Comparison of ENCODE assay signal across 18 cellular contexts in genomic region chr1:2358072-2358471, GRCh38. TPM values are rescaled to one million over a fixed set of nuclear protein-coding genes. Genes with fewer than 3 reads are reported as not detected.
DNase-seq lines count a peak whose midpoint lies in the region; ATAC-seq and TF ChIP-seq lines count a peak whose summit lies in the region.
"Had no signal": no experiment of that assay in that cellular context is flagged by ENCODE, and none has a peak within 500 bp of the region (broad histone marks: within the 10 kb centered on the region; RNA-seq: fewer than 3 reads in every experiment).

No MANE protein-coding gene starts in this region.

- H3K27ac ChIP-seq in heart left ventricle (no peak overlapping the region), colonic mucosa (no peak overlapping the region)
- H3K27ac ChIP-seq: BLaER1 treated with 17β-estradiol and CSF1 and Interleukin-3, amounts not matched to agents 10 nM and 100 nM; SK-N-MC had no signal

- TF ChIP-seq CTCF in natural killer cell (IDR thresholded peaks at IDR 0.05) (no peak), heart left ventricle (IDR thresholded peaks at IDR 0.05) (no peak), nephron progenitor cell (IDR thresholded peaks at IDR 0.05) (no peak), colonic mucosa (IDR thresholded peaks at IDR 0.05) (no peak)

- no peaks in the 10 kb centered on the region for H3K9me3 Mint-ChIP-seq in natural killer cell treated with Interleukin-12 subunit alpha and Interleukin-12 subunit beta and Interleukin-15 and Interleukin-18, amount 100 ng/mL, for 72 hours
- peaks cover 0 to 5% of the 10 kb centered on the region in 2 donors for H3K9me3 Mint-ChIP-seq in natural killer cell
- H3K9me3 Mint-ChIP-seq in nephron progenitor cell, result peaks cover 16% of the 10 kb centered on the region
- H3K9me3 Mint-ChIP-seq in stimulated activated effector memory CD8-positive, alpha-beta T cell treated with anti-CD3 and anti-CD28 coated beads, Interleukin-12 subunit alpha, Interleukin-12 subunit beta, amount 100 ng/mL, for 72 hours, result no peaks in the 10 kb centered on the region

- intact Hi-C loops in natural killer cell (cut with micrococcal nuclease), result no loop called here
- intact Hi-C loops in heart left ventricle (cut with DNase I), result no loop called here
- intact Hi-C loops in colonic mucosa (cut with DNase I), result no loop called here

- no peak overlapping the region for H3K27ac Mint-ChIP-seq in natural killer cell treated with Interleukin-12 subunit alpha and Interleukin-12 subunit beta and Interleukin-15 and Interleukin-18, amount 100 ng/mL, for 72 hours
- no peak overlapping the region for H3K27ac Mint-ChIP-seq in natural killer cell
- no peak overlapping the region for H3K27ac Mint-ChIP-seq in nephron progenitor cell
- no peak overlapping the region for H3K27ac Mint-ChIP-seq in stimulated activated effector memory CD8-positive, alpha-beta T cell treated with anti-CD3 and anti-CD28 coated beads, Interleukin-12 subunit alpha, Interleukin-12 subunit beta, amount 100 ng/mL, for 72 hours
- H3K27ac Mint-ChIP-seq: HFFc6 had no signal

- no peaks in the 10 kb centered on the region for H3K27me3 Mint-ChIP-seq in natural killer cell treated with Interleukin-12 subunit alpha and Interleukin-12 subunit beta and Interleukin-15 and Interleukin-18, amount 100 ng/mL, for 72 hours
- H3K27me3 Mint-ChIP-seq in natural killer cell (ENCODE audit: low read depth in 2 of 2), result no peaks in the 10 kb centered on the region
- peaks cover 3% of the 10 kb centered on the region for H3K27me3 Mint-ChIP-seq in nephron progenitor cell (ENCODE audit: low read depth, poor library complexity)
- H3K27me3 Mint-ChIP-seq: CD8-positive, alpha-beta memory T cell had no signal

- H3K27me3 ChIP-seq in heart left ventricle, result no peaks in the 10 kb centered on the region
- H3K27me3 ChIP-seq in colonic mucosa, result no peaks in the 10 kb centered on the region
- H3K27me3 ChIP-seq: BLaER1 treated with 17β-estradiol and CSF1 and Interleukin-3, amounts not matched to agents 10 nM and 100 nM had no signal

- ATAC-seq in natural killer cell treated with Interleukin-12 subunit alpha and Interleukin-12 subunit beta and Interleukin-15 and Interleukin-18, amount 100 ng/mL, for 72 hours, result no peak
- no peak for ATAC-seq in natural killer cell
- no peak for ATAC-seq in heart left ventricle
- no peak for ATAC-seq in stimulated activated effector memory CD8-positive, alpha-beta T cell treated with anti-CD3 and anti-CD28 coated beads, Interleukin-12 subunit alpha, Interleukin-12 subunit beta, amount 100 ng/mL, for 72 hours
- ATAC-seq: PC-3 had no signal

- H3K4me1 ChIP-seq in heart left ventricle (peaks cover 0 to 7% (median 5%) of the 10 kb centered on the region in 12 donors), colonic mucosa (no peaks in the 10 kb centered on the region)

- DNase-seq in natural killer cell treated with Interleukin-12 subunit alpha and Interleukin-12 subunit beta and Interleukin-15 and Interleukin-18, amount 100 ng/mL, for 72 hours (ENCODE audit: low spot score), result peak; percentile 18
- DNase-seq in natural killer cell (no peak), heart left ventricle (peak in 3 of 5 donors; percentile 17 to 42 (median 19)), nephron progenitor cell (peak; percentile 1), DMS 273 (lab: John Stamatoyannopoulos, UW; ENCODE audit: unreplicated experiment) (no peak), colonic mucosa (no peak), LoVo (ENCODE audit: low spot score) (no peak)
- no peak for DNase-seq in stimulated activated effector memory CD8-positive, alpha-beta T cell treated with anti-CD3 and anti-CD28 coated beads, Interleukin-12 subunit alpha, Interleukin-12 subunit beta, amount 100 ng/mL, for 72 hours (ENCODE audit: low spot score in 2 of 2)
- DNase-seq: DMS79, HFFc6, NCI-H1417 treated with DMSO at 0.1 percent for 48 hours, NCI-H1930, NCI-H2171, NCI-H526, PC-3 had no signal

- no peaks in the 10 kb centered on the region for H3K36me3 ChIP-seq in heart left ventricle
- no peaks in the 10 kb centered on the region for H3K36me3 ChIP-seq in colonic mucosa
- H3K36me3 ChIP-seq: BLaER1 treated with 17β-estradiol and CSF1 and Interleukin-3, amounts not matched to agents 10 nM and 100 nM had no signal

- no peak for TF ChIP-seq POLR2A in heart left ventricle (IDR thresholded peaks at IDR 0.05)

- H3K4me1 Mint-ChIP-seq in natural killer cell treated with Interleukin-12 subunit alpha and Interleukin-12 subunit beta and Interleukin-15 and Interleukin-18, amount 100 ng/mL, for 72 hours (ENCODE audit: low read depth in 2 of 2), result no peaks in the 10 kb centered on the region
- no peaks in the 10 kb centered on the region for H3K4me1 Mint-ChIP-seq in natural killer cell
- H3K4me1 Mint-ChIP-seq in nephron progenitor cell, result peaks cover 33% of the 10 kb centered on the region
- H3K4me1 Mint-ChIP-seq in stimulated activated effector memory CD8-positive, alpha-beta T cell treated with anti-CD3 and anti-CD28 coated beads, Interleukin-12 subunit alpha, Interleukin-12 subunit beta, amount 100 ng/mL, for 72 hours, result no peaks in the 10 kb centered on the region
- H3K4me1 Mint-ChIP-seq: CD8-positive, alpha-beta memory T cell had no signal

- H3K9me3 ChIP-seq in heart left ventricle (peaks cover 0 to 3% (median 0%) of the 10 kb centered on the region in 12 donors), colonic mucosa (no peaks in the 10 kb centered on the region)

- no peaks in the 10 kb centered on the region for H3K36me3 Mint-ChIP-seq in natural killer cell treated with Interleukin-12 subunit alpha and Interleukin-12 subunit beta and Interleukin-15 and Interleukin-18, amount 100 ng/mL, for 72 hours
- H3K36me3 Mint-ChIP-seq in natural killer cell (no peaks in the 10 kb centered on the region), nephron progenitor cell (ENCODE audit: low read depth) (peaks cover 23% of the 10 kb centered on the region)
- H3K36me3 Mint-ChIP-seq in stimulated activated effector memory CD8-positive, alpha-beta T cell treated with anti-CD3 and anti-CD28 coated beads, Interleukin-12 subunit alpha, Interleukin-12 subunit beta, amount 100 ng/mL, for 72 hours, result no peaks in the 10 kb centered on the region

- 89 to 93% (median 90%) methylated on average over 9 to 13 of the region's 13 CpGs for WGBS in heart left ventricle, 4 donors

- no peak overlapping the region for H3K9ac ChIP-seq in colonic mucosa (ENCODE audit: low read depth in 2 of 2, low read length in 2 of 2)
- H3K9ac ChIP-seq: BLaER1 treated with 17β-estradiol and CSF1 and Interleukin-3, amounts not matched to agents 10 nM and 100 nM had no signal

- H3K4me3 ChIP-seq in heart left ventricle (no peak overlapping the region), colonic mucosa (no peak overlapping the region)
- H3K4me3 ChIP-seq: BLaER1 treated with 17β-estradiol and CSF1 and Interleukin-3, amounts not matched to agents 10 nM and 100 nM; SK-N-MC had no signal

- no peak overlapping the region for H3K4me3 Mint-ChIP-seq in natural killer cell treated with Interleukin-12 subunit alpha and Interleukin-12 subunit beta and Interleukin-15 and Interleukin-18, amount 100 ng/mL, for 72 hours
- no peak overlapping the region for H3K4me3 Mint-ChIP-seq in natural killer cell
- no peak overlapping the region for H3K4me3 Mint-ChIP-seq in nephron progenitor cell
- H3K4me3 Mint-ChIP-seq in stimulated activated effector memory CD8-positive, alpha-beta T cell treated with anti-CD3 and anti-CD28 coated beads, Interleukin-12 subunit alpha, Interleukin-12 subunit beta, amount 100 ng/mL, for 72 hours, result no peak overlapping the region
- H3K4me3 Mint-ChIP-seq: CD8-positive, alpha-beta memory T cell; HFFc6 had no signal

RNA-seq across cellular contexts. Expression of gene MORN1, which starts 33.3 kb away (rescaled TPM):
- total RNA-seq in natural killer cell treated with Interleukin-12 subunit alpha and Interleukin-12 subunit beta and Interleukin-15 and Interleukin-18, amount 100 ng/mL, for 72 hours, result 1 to 10 TPM; 4.0 to 7.5 TPM
- 1 to 10 TPM; 8.0 to 9.3 (median 8.8) TPM for total RNA-seq in natural killer cell
- total RNA-seq in heart left ventricle, result 1 to 10 TPM; 2.4 to 8.2 (median 3.8) TPM
- 1 to 10 TPM; 2.2 to 4.0 TPM for polyA plus RNA-seq in heart left ventricle
- 10 to 100 TPM; 11.3 to 18.9 TPM for total RNA-seq in colonic mucosa

RNA-seq across cellular contexts. Expression of gene RER1, which starts 33.6 kb away (rescaled TPM):
- 100 to 1,000 TPM; 139 to 161 TPM for total RNA-seq in natural killer cell treated with Interleukin-12 subunit alpha and Interleukin-12 subunit beta and Interleukin-15 and Interleukin-18, amount 100 ng/mL, for 72 hours
- total RNA-seq in natural killer cell (10 to 100 TPM; 89.2 to 98.9 (median 91.9) TPM), heart left ventricle (100 to 1,000 TPM in 3 of 9 donors, 10 to 100 TPM in 6; 47.1 to 124 (median 78.3) TPM), colonic mucosa (100 to 1,000 TPM; 190 to 216 TPM)
- polyA plus RNA-seq in heart left ventricle, result 10 to 100 TPM; 43.3 to 92.4 TPM

RNA-seq across cellular contexts. Expression of gene PEX10, which starts 54.3 kb away (rescaled TPM):
- 10 to 100 TPM; 10.7 to 18.9 TPM for total RNA-seq in natural killer cell treated with Interleukin-12 subunit alpha and Interleukin-12 subunit beta and Interleukin-15 and Interleukin-18, amount 100 ng/mL, for 72 hours
- total RNA-seq in natural killer cell (10 to 100 TPM in 1 of 3 donors, 1 to 10 TPM in 2; 8.1 to 11.1 (median 9.8) TPM), heart left ventricle (10 to 100 TPM; 17.2 to 26.5 (median 18.9) TPM), colonic mucosa (10 to 100 TPM; 15.0 to 22.7 TPM)
- 10 to 100 TPM; 14.7 to 18.6 TPM for polyA plus RNA-seq in heart left ventricle

Comparison
In these comparisons a context has a peak if more than half of its experiments do, and no peak if none do; other contexts are left out.
1. DNase-seq: peak in natural killer cell treated with Interleukin-12 subunit alpha and Interleukin-12 subunit beta and Interleukin-15 and Interleukin-18, amount 100 ng/mL, for 72 hours (single experiment), heart left ventricle (3 of 5) and nephron progenitor cell (single experiment); none in natural killer cell (single experiment), DMS 273 (single experiment), colonic mucosa (single experiment), LoVo (single experiment) and stimulated activated effector memory CD8-positive, alpha-beta T cell treated with anti-CD3 and anti-CD28 coated beads, Interleukin-12 subunit alpha, Interleukin-12 subunit beta, amount 100 ng/mL, for 72 hours (0 of 2).